1 cellular context compared by ENCODE assay signal in genomic region chr13:109904218-109904617, GRCh38.
TF ChIP-seq lines count a peak whose summit lies in the region.

No MANE protein-coding gene starts in this region.

TF ChIP-seq in GM23338, 12 proteins besides CTCF, POLR2A, EP300 and RAD21 (continued from another document):
- TF ChIP-seq, protein P1, sequence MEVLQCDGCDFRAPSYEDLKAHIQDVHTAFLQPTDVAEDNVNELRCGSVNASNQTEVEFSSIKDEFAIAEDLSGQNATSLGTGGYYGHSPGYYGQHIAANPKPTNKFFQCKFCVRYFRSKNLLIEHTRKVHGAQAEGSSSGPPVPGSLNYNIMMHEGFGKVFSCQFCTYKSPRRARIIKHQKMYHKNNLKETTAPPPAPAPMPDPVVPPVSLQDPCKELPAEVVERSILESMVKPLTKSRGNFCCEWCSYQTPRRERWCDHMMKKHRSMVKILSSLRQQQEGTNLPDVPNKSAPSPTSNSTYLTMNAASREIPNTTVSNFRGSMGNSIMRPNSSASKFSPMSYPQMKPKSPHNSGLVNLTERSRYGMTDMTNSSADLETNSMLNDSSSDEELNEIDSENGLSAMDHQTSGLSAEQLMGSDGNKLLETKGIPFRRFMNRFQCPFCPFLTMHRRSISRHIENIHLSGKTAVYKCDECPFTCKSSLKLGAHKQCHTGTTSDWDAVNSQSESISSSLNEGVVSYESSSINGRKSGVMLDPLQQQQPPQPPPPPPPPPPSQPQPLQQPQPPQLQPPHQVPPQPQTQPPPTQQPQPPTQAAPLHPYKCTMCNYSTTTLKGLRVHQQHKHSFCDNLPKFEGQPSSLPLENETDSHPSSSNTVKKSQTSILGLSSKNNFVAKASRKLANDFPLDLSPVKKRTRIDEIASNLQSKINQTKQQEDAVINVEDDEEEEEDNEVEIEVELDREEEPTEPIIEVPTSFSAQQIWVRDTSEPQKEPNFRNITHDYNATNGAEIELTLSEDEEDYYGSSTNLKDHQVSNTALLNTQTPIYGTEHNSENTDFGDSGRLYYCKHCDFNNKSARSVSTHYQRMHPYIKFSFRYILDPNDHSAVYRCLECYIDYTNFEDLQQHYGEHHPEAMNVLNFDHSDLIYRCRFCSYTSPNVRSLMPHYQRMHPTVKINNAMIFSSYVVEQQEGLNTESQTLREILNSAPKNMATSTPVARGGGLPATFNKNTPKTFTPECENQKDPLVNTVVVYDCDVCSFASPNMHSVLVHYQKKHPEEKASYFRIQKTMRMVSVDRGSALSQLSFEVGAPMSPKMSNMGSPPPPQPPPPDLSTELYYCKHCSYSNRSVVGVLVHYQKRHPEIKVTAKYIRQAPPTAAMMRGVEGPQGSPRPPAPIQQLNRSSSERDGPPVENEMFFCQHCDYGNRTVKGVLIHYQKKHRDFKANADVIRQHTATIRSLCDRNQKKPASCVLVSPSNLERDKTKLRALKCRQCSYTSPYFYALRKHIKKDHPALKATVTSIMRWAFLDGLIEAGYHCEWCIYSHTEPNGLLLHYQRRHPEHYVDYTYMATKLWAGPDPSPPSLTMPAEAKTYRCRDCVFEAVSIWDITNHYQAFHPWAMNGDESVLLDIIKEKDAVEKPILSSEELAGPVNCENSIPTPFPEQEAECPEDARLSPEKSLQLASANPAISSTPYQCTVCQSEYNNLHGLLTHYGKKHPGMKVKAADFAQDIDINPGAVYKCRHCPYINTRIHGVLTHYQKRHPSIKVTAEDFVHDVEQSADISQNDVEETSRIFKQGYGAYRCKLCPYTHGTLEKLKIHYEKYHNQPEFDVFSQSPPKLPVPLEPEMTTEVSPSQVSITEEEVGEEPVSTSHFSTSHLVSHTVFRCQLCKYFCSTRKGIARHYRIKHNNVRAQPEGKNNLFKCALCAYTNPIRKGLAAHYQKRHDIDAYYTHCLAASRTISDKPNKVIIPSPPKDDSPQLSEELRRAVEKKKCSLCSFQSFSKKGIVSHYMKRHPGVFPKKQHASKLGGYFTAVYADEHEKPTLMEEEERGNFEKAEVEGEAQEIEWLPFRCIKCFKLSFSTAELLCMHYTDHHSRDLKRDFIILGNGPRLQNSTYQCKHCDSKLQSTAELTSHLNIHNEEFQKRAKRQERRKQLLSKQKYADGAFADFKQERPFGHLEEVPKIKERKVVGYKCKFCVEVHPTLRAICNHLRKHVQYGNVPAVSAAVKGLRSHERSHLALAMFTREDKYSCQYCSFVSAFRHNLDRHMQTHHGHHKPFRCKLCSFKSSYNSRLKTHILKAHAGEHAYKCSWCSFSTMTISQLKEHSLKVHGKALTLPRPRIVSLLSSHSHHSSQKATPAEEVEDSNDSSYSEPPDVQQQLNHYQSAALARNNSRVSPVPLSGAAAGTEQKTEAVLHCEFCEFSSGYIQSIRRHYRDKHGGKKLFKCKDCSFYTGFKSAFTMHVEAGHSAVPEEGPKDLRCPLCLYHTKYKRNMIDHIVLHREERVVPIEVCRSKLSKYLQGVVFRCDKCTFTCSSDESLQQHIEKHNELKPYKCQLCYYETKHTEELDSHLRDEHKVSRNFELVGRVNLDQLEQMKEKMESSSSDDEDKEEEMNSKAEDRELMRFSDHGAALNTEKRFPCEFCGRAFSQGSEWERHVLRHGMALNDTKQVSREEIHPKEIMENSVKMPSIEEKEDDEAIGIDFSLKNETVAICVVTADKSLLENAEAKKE (CRISPR knock-in tag; IDR thresholded peaks at IDR 0.05) = no peak
- TF ChIP-seq, protein P2, sequence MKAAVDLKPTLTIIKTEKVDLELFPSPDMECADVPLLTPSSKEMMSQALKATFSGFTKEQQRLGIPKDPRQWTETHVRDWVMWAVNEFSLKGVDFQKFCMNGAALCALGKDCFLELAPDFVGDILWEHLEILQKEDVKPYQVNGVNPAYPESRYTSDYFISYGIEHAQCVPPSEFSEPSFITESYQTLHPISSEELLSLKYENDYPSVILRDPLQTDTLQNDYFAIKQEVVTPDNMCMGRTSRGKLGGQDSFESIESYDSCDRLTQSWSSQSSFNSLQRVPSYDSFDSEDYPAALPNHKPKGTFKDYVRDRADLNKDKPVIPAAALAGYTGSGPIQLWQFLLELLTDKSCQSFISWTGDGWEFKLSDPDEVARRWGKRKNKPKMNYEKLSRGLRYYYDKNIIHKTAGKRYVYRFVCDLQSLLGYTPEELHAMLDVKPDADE (IDR thresholded peaks at IDR 0.05) = no peak
- no peak for TF ChIP-seq EZH2phosphoT487 (IDR thresholded peaks at IDR 0.05; ENCODE audit: unreplicated experiment)
